Comparison of ENCODE assay signal across 31 cellular contexts in genomic region chr15:68289057-68289456, GRCh38. TPM values are rescaled to one million over a fixed set of nuclear protein-coding genes. Genes with fewer than 3 reads are reported as not detected.
DNase-seq lines count a peak whose midpoint lies in the region; ATAC-seq and TF ChIP-seq lines count a peak whose summit lies in the region.
"Had no signal": no experiment of that assay in that cellular context is flagged by ENCODE, and none has a peak within 500 bp of the region (broad histone marks: within the 10 kb centered on the region; RNA-seq: fewer than 3 reads in every experiment).

No MANE protein-coding gene starts in this region.

- intact Hi-C loops in cardiac septum (cut with DNase I) (no loop called here), left colon (cut with DNase I, micrococcal nuclease) (no loop called here)

- H4K8ac ChIP-seq in mesenchymal stem cell (ENCODE audit: low read length), result no peak overlapping the region

- H3K27ac Mint-ChIP-seq in activated naive CD8-positive, alpha-beta T cell treated with anti-CD3 and anti-CD28 coated beads for 36 hours, result peak overlapping the region; percentile 34
- H3K27ac Mint-ChIP-seq: activated T-helper 1 cell treated with anti-CD3 and anti-CD28 coated beads, Interleukin-12 subunit alpha, Interleukin-12 subunit beta, Interleukin-2, Interleukin-4 antibody, amounts not matched to agents 30 ng/mL and 10 ng/mL and 1 ng/mL, durations not matched to agents 14 hours and 24 hours and 36 hours had no signal

- no peak overlapping the region for H3K4ac ChIP-seq in mesenchymal stem cell (ENCODE audit: low read depth in 1 of 2, low read length in 2 of 2)

- no peak overlapping the region for H3K23ac ChIP-seq in mesenchymal stem cell (ENCODE audit: low read length in 2 of 2)

- no peak overlapping the region for H4K91ac ChIP-seq in mesenchymal stem cell (ENCODE audit: low read length)

- H3K36me3 ChIP-seq in cardiac muscle cell (peaks cover 28% of the 10 kb centered on the region), mesenchymal stem cell (ENCODE audit: control insufficient read depth in 1 of 2, insufficient read depth in 2 of 2, low read depth in 1 of 2, low read length in 2 of 2) (peaks cover 14 to 72% of the 10 kb centered on the region in 2 experiments), suprapubic skin (peaks cover 25% of the 10 kb centered on the region)
- H3K36me3 ChIP-seq: prostate gland had no signal

- no peak for ATAC-seq in left colon
- ATAC-seq: activated CD8-positive, alpha-beta memory T cell treated with anti-CD3 and anti-CD28 coated beads, Interleukin-2, amount 10 ng/mL, durations not matched to agents 7 days and 5 days; gastroesophageal sphincter; left cardiac atrium had no signal

- no peak overlapping the region for H2AK5ac ChIP-seq in mesenchymal stem cell (ENCODE audit: low read length, severe bottlenecking)

- DNase-seq in cardiac muscle cell (ENCODE audit: low read depth in 1 of 2, low spot score in 1 of 2), result no peak
- no peak for DNase-seq in cardiac septum (ENCODE audit: low spot score)
- no peak for DNase-seq in activated naive CD8-positive, alpha-beta T cell treated with anti-CD3 and anti-CD28 coated beads for 36 hours
- DNase-seq in mesenchymal stem cell, result no peak
- no peak for DNase-seq in suprapubic skin (ENCODE audit: low spot score in 2 of 2)
- DNase-seq in central memory CD4-positive, alpha-beta T cell, result no peak
- DNase-seq in glomerular visceral epithelial cell (ENCODE audit: extremely low spot score), result no peak
- no peak for DNase-seq in left colon
- DNase-seq: activated CD4-positive, alpha-beta T cell treated with anti-CD3 and anti-CD28 coated beads for 4 hours; activated CD8-positive, alpha-beta memory T cell treated with anti-CD3 and anti-CD28 coated beads, Interleukin-2, amount 10 ng/mL, durations not matched to agents 7 days and 5 days; AML-193; CD8-positive, alpha-beta memory T cell; cerebellar nuclear complex; dorsolateral prefrontal cortex; EL; GOT3; HFFc6; hippocampal formation; left cardiac atrium; NCI-H1092; NCI-H1694 treated with DMSO at 0.1 percent for 48 hours; NCI-H446 treated with DMSO at 0.1 percent for 48 hours; NCI-H774; SIG-M5; sigmoid colon; stimulated activated CD4-positive, alpha-beta T cell treated with anti-CD3 and anti-CD28 coated beads, Interleukin-4, amount 100 ng/mL, for 24 hours; T-helper 9 cell had no signal

- TF ChIP-seq CTCF in cardiac muscle cell (IDR thresholded peaks at IDR 0.05; ENCODE audit: low read depth, low read length) (no peak), suprapubic skin (IDR thresholded peaks at IDR 0.05) (no peak)

- no peaks in the 10 kb centered on the region for H3K9me3 ChIP-seq in cardiac muscle cell (ENCODE audit: low read depth)
- no peaks in the 10 kb centered on the region for H3K9me3 ChIP-seq in mesenchymal stem cell (ENCODE audit: control insufficient read depth, low read length)
- no peaks in the 10 kb centered on the region for H3K9me3 ChIP-seq in suprapubic skin
- H3K9me3 ChIP-seq: gastroesophageal sphincter, prostate gland, sigmoid colon, tibial nerve had no signal

- no peak overlapping the region for H2BK12ac ChIP-seq in mesenchymal stem cell (ENCODE audit: low read length in 2 of 2)

- 88% methylated on average over 1 of the region's 2 CpGs for WGBS in mesenchymal stem cell
- 44% methylated on average over 2 of the region's 2 CpGs for WGBS in suprapubic skin

- H3K27me3 ChIP-seq in cardiac muscle cell (no peaks in the 10 kb centered on the region), mesenchymal stem cell (ENCODE audit: control insufficient read depth in 1 of 2, insufficient read depth in 1 of 2, low read length in 2 of 2) (no peaks in the 10 kb centered on the region), suprapubic skin (no peaks in the 10 kb centered on the region)
- H3K27me3 ChIP-seq: dorsolateral prefrontal cortex, gastroesophageal sphincter, sigmoid colon, tibial nerve had no signal

- H3K27ac ChIP-seq in cardiac muscle cell, result peak overlapping the region; percentile 22
- no peak overlapping the region for H3K27ac ChIP-seq in mesenchymal stem cell (ENCODE audit: low read length, poor library complexity, severe bottlenecking)
- H3K27ac ChIP-seq in suprapubic skin, result peak overlapping the region; percentile 36
- H3K27ac ChIP-seq: prostate gland, tibial nerve had no signal

- H3K9me3 Mint-ChIP-seq in activated naive CD8-positive, alpha-beta T cell treated with anti-CD3 and anti-CD28 coated beads for 36 hours, result no peaks in the 10 kb centered on the region
- H3K9me3 Mint-ChIP-seq: activated T-helper 1 cell treated with anti-CD3 and anti-CD28 coated beads, Interleukin-12 subunit alpha, Interleukin-12 subunit beta, Interleukin-2, Interleukin-4 antibody, amounts not matched to agents 30 ng/mL and 10 ng/mL and 1 ng/mL, durations not matched to agents 14 hours and 24 hours and 36 hours; CD8-positive, alpha-beta memory T cell; HFFc6 had no signal

- H3K4me1 Mint-ChIP-seq in activated naive CD8-positive, alpha-beta T cell treated with anti-CD3 and anti-CD28 coated beads for 36 hours, result peaks cover 70% of the 10 kb centered on the region

- H2BK120ac ChIP-seq in mesenchymal stem cell (ENCODE audit: low read depth, low read length), result no peak overlapping the region

- H3K36me3 Mint-ChIP-seq in activated naive CD8-positive, alpha-beta T cell treated with anti-CD3 and anti-CD28 coated beads for 36 hours, result peaks cover 41% of the 10 kb centered on the region

- H3K14ac ChIP-seq in mesenchymal stem cell (ENCODE audit: low read length in 2 of 2), result no peak overlapping the region

- no peak overlapping the region for H2AFZ ChIP-seq in mesenchymal stem cell (ENCODE audit: low read depth, low read length)

- peaks cover 1% of the 10 kb centered on the region for H3K79me1 ChIP-seq in mesenchymal stem cell (replicated peaks; ENCODE audit: low read length, poor library complexity, severe bottlenecking)

- no peak overlapping the region for H3K18ac ChIP-seq in mesenchymal stem cell (ENCODE audit: low read depth in 1 of 2, low read length in 2 of 2)

- no peaks in the 10 kb centered on the region for H3K27me3 Mint-ChIP-seq in activated naive CD8-positive, alpha-beta T cell treated with anti-CD3 and anti-CD28 coated beads for 36 hours
- H3K27me3 Mint-ChIP-seq: activated CD8-positive, alpha-beta memory T cell treated with anti-CD3 and anti-CD28 coated beads, Interleukin-2, amount 10 ng/mL, durations not matched to agents 7 days and 5 days; CD8-positive, alpha-beta memory T cell had no signal

- H2BK5ac ChIP-seq in mesenchymal stem cell (ENCODE audit: low read depth, low read length, poor library complexity, severe bottlenecking), result no peak overlapping the region

- H2BK15ac ChIP-seq in mesenchymal stem cell (ENCODE audit: low read depth, poor library complexity, severe bottlenecking), result no peak overlapping the region

- no peak overlapping the region for H3K4me3 Mint-ChIP-seq in activated naive CD8-positive, alpha-beta T cell treated with anti-CD3 and anti-CD28 coated beads for 36 hours
- H3K4me3 Mint-ChIP-seq: activated CD8-positive, alpha-beta memory T cell treated with anti-CD3 and anti-CD28 coated beads, Interleukin-2, amount 10 ng/mL, durations not matched to agents 7 days and 5 days; activated T-helper 1 cell treated with anti-CD3 and anti-CD28 coated beads, Interleukin-12 subunit alpha, Interleukin-12 subunit beta, Interleukin-2, Interleukin-4 antibody, amounts not matched to agents 30 ng/mL and 10 ng/mL and 1 ng/mL, durations not matched to agents 14 hours and 24 hours and 36 hours; CD8-positive, alpha-beta memory T cell; HFFc6 had no signal

- no peak for TF ChIP-seq EP300 in suprapubic skin (IDR thresholded peaks at IDR 0.05)

- TF ChIP-seq POLR2A in suprapubic skin (IDR thresholded peaks at IDR 0.05), result no peak

- H3K4me2 ChIP-seq in mesenchymal stem cell (ENCODE audit: low read length, poor library complexity, severe bottlenecking), result no peak overlapping the region

- no peak overlapping the region for H3K4me3 ChIP-seq in cardiac muscle cell
- no peak overlapping the region for H3K4me3 ChIP-seq in mesenchymal stem cell (ENCODE audit: insufficient read depth in 1 of 2, low read depth in 1 of 2, low read length in 2 of 2)
- H3K4me3 ChIP-seq in suprapubic skin, result no peak overlapping the region
- H3K4me3 ChIP-seq: dorsolateral prefrontal cortex, gastroesophageal sphincter, prostate gland, sigmoid colon, tibial nerve had no signal

- peak overlapping the region; percentile 11 for H3K9ac ChIP-seq in mesenchymal stem cell (ENCODE audit: low read length)

- no peaks in the 10 kb centered on the region for H3K4me1 ChIP-seq in cardiac muscle cell (ENCODE audit: low read depth)
- peaks cover 6% of the 10 kb centered on the region for H3K4me1 ChIP-seq in mesenchymal stem cell (ENCODE audit: control insufficient read depth, insufficient read depth, low read depth, low read length)
- H3K4me1 ChIP-seq in suprapubic skin, result peaks cover 64% of the 10 kb centered on the region
- H3K4me1 ChIP-seq: prostate gland had no signal

RNA-seq across cellular contexts. Expression of gene FEM1B, which starts 11.5 kb away (rescaled TPM):
- 45.2 and 59.7 TPM in 2 replicates for total RNA-seq in cardiac muscle cell
- 23.0 and 29.0 TPM in 2 replicates for polyA plus RNA-seq in cardiac muscle cell
- 114 TPM for total RNA-seq in cardiac septum
- 10 to 100 TPM; 37.0 to 44.1 TPM for total RNA-seq in activated naive CD8-positive, alpha-beta T cell treated with anti-CD3 and anti-CD28 coated beads for 36 hours
- polyA plus RNA-seq in mesenchymal stem cell (2013, experiment 1 of 2), result 28.3 TPM
- 28.2 TPM for polyA plus RNA-seq in mesenchymal stem cell (2013, experiment 2 of 2)
- total RNA-seq in suprapubic skin, result 10 to 100 TPM; 56.3 to 89.6 (median 63.8) TPM
- total RNA-seq in left colon, result 10 to 100 TPM; 51.2 to 55.3 TPM

RNA-seq across cellular contexts. Expression of gene CLN6, which starts 59.5 kb away (rescaled TPM):
- total RNA-seq in cardiac muscle cell (18.5 and 21.7 TPM in 2 replicates), cardiac septum (8.5 TPM), suprapubic skin (10 to 100 TPM; 20.3 to 38.1 (median 27.9) TPM), left colon (10 to 100 TPM; 24.6 to 32.2 TPM)
- 5.6 and 6.6 TPM in 2 replicates for polyA plus RNA-seq in cardiac muscle cell
- total RNA-seq in activated naive CD8-positive, alpha-beta T cell treated with anti-CD3 and anti-CD28 coated beads for 36 hours, result 10 to 100 TPM; 67.7 to 72.0 TPM
- polyA plus RNA-seq in mesenchymal stem cell (2013, experiment 1 of 2), result 23.5 TPM
- 23.2 TPM for polyA plus RNA-seq in mesenchymal stem cell (2013, experiment 2 of 2)
